Comparison of ENCODE assay signal across 20 cellular contexts in the genomic region with DNA sequence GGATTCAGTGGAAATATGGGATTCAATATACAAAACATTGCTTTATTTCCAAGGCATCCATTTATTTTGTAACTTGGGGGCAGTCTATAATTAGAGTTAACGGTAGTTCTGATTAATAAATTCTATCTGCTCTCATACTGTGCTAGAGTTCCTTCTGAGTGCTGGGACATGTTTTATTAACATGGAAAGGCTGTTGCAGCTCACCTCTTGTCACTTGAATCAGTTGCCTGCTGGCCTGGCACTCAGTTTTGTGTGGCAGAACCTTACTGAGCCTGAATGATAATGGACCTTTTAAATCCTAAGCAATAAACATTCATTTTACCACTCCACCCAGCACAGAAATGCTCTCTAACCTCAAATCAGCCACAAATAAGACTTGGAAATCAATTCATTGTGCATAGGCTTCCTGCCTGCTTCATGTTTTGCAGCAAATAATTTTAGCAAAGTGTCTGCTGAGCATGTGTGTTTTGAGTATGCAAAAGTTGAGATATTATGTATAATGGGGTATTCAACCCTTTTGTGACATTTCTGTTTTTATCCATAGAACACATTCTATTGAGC.
"Had no signal": no experiment of that assay in that cellular context is flagged by ENCODE, and none has a peak within 500 bp of the region (broad histone marks: within the 10 kb centered on the region; RNA-seq: fewer than 3 reads in every experiment).

No MANE protein-coding gene starts in this region.

- H3K9ac ChIP-seq: parathyroid adenoma had no signal

- DNase-seq: effector memory CD8-positive, alpha-beta T cell; foreskin keratinocyte; head of caudate nucleus; kidney; left colon; midbrain; nephron progenitor cell; spleen; stimulated activated CD4-positive, alpha-beta T cell treated with anti-CD3 and anti-CD28 coated beads, Interleukin-15, amount 100 ng/mL, for 24 hours; stimulated activated CD4-positive, alpha-beta T cell treated with anti-CD3 and anti-CD28 coated beads, Interleukin-1b, Interleukin-23, amount 100 ng/mL, for 48 hours; stimulated activated CD4-positive, alpha-beta T cell treated with anti-CD3 and anti-CD28 coated beads, Interleukin-4, amount 100 ng/mL, for 24 hours; tibial artery; upper lobe of left lung had no signal

- ATAC-seq: effector memory CD8-positive, alpha-beta T cell; foreskin keratinocyte; left colon; stimulated activated memory B cell treated with anti-CD40 and anti-IgM and Interleukin-4, amounts not matched to agents 10 μg/mL and 1 μg/mL and 100 μg/mL, for 72 hours had no signal

- H3K4me1 ChIP-seq: parathyroid adenoma, prostate gland, tibial artery, upper lobe of left lung had no signal

- H3K4me3 ChIP-seq: esophagus muscularis mucosa, hepatocyte, prostate gland, spleen, tibial artery, upper lobe of left lung, vagina had no signal

- H3K9me3 ChIP-seq: esophagus muscularis mucosa, prostate gland, spleen, tibial artery, upper lobe of left lung, vagina had no signal

- H3K27ac ChIP-seq: epithelial cell of prostate, esophagus muscularis mucosa, foreskin keratinocyte, hepatocyte, parathyroid adenoma, prostate gland, spleen, tibial artery, upper lobe of left lung, vagina had no signal

- H3K27me3 ChIP-seq: esophagus muscularis mucosa, foreskin keratinocyte, hepatocyte, spleen, tibial artery, upper lobe of left lung, vagina had no signal

- H3K36me3 ChIP-seq: esophagus muscularis mucosa, prostate gland, spleen, tibial artery, upper lobe of left lung, vagina had no signal
